Comparison of ENCODE assay signal across 26 cellular contexts in genomic region chr16:17766012-17766411, GRCh38.
"Had no signal": no experiment of that assay in that cellular context is flagged by ENCODE, and none has a peak within 500 bp of the region (broad histone marks: within the 10 kb centered on the region; RNA-seq: fewer than 3 reads in every experiment).

No MANE protein-coding gene starts in this region.

- H3K4me1 ChIP-seq: stomach, testis, thyroid gland, tibial artery, tibial nerve, transverse colon, upper lobe of left lung, upper lobe of right lung, uterus had no signal

- H3K4me3 ChIP-seq: stomach, suprapubic skin, testis, thoracic aorta, thyroid gland, tibial artery, tibial nerve, transverse colon, upper lobe of left lung, upper lobe of right lung, uterus, vagina had no signal

- DNase-seq: stimulated activated CD4-positive, alpha-beta T cell treated with anti-CD3 and anti-CD28 coated beads, Interleukin-2, amount 100 ng/mL, for 48 hours; stimulated activated CD4-positive, alpha-beta T cell treated with anti-CD3 and anti-CD28 coated beads, Interleukin-4, amount 100 ng/mL, for 1 hour; stimulated activated CD4-positive, alpha-beta T cell treated with anti-CD3 and anti-CD28 coated beads, Interleukin-4, amount 100 ng/mL, for 24 hours; stimulated activated CD4-positive, alpha-beta T cell treated with anti-CD3 and anti-CD28 coated beads, Interleukin-4, amount 100 ng/mL, for 4 hours; stimulated activated CD8-positive, alpha-beta memory T cell treated with anti-CD3 and anti-CD28 coated beads, Interleukin-4, amount 100 ng/mL, for 48 hours; stimulated activated naive B cell treated with anti-CD40 and anti-IgM and Interleukin-4, amounts not matched to agents 10 μg/mL and 1 μg/mL and 100 μg/mL, for 72 hours; stimulated activated naive CD4-positive, alpha-beta T cell; stimulated activated naive CD4-positive, alpha-beta T cell treated with Interleukin-2 at 50 U/mL for 16 hours; stimulated activated naive CD8-positive, alpha-beta T cell treated with anti-CD3 and anti-CD28 coated beads, Interleukin-15, amount 100 ng/mL, for 72 hours; stimulated activated naive CD8-positive, alpha-beta T cell treated with anti-CD3 and anti-CD28 coated beads, Interleukin-15, Interleukin-2, amounts not matched to agents 100 U/mL and 50 U/mL, for 24 hours; stomach; substantia nigra; testis; thyroid gland; tibial artery; transverse colon; trophoblast cell; upper lobe of left lung; upper lobe of right lung; uterus had no signal

- H3K27me3 ChIP-seq: stomach, suprapubic skin, testis, thyroid gland, tibial artery, tibial nerve, transverse colon, upper lobe of left lung, upper lobe of right lung, uterus, vagina had no signal

- H3K27ac ChIP-seq: stomach, suprapubic skin, testis, thoracic aorta, thyroid gland, tibial artery, tibial nerve, transverse colon, upper lobe of left lung, upper lobe of right lung, uterus, vagina had no signal

- ATAC-seq: stimulated activated effector memory CD8-positive, alpha-beta T cell treated with anti-CD3 and anti-CD28 coated beads, Interleukin-12 subunit alpha, Interleukin-12 subunit beta, amount 100 ng/mL, for 72 hours; stimulated activated memory B cell treated with anti-CD40 and anti-IgM and Interleukin-4, amounts not matched to agents 10 μg/mL and 1 μg/mL and 100 μg/mL, for 72 hours; stimulated activated naive B cell treated with anti-CD40 and anti-IgM and Interleukin-4, amounts not matched to agents 10 μg/mL and 1 μg/mL and 100 μg/mL, for 72 hours; stimulated activated naive CD8-positive, alpha-beta T cell treated with anti-CD3 and anti-CD28 coated beads, Interleukin-15, amount 100 ng/mL, for 72 hours; stimulated activated naive CD8-positive, alpha-beta T cell treated with anti-CD3 and anti-CD28 coated beads, Interleukin-15, Interleukin-2, amounts not matched to agents 100 U/mL and 50 U/mL, for 24 hours; upper lobe of right lung had no signal

- H3K9me3 ChIP-seq: stomach, suprapubic skin, testis, thoracic aorta, thyroid gland, tibial artery, transverse colon, upper lobe of left lung, upper lobe of right lung, uterus, vagina had no signal

- H3K36me3 ChIP-seq: stomach, suprapubic skin, thoracic aorta, thyroid gland, tibial artery, tibial nerve, transverse colon, upper lobe of left lung, upper lobe of right lung, uterus, vagina had no signal
